1 cellular context compared by ENCODE assay signal in the genomic region with DNA sequence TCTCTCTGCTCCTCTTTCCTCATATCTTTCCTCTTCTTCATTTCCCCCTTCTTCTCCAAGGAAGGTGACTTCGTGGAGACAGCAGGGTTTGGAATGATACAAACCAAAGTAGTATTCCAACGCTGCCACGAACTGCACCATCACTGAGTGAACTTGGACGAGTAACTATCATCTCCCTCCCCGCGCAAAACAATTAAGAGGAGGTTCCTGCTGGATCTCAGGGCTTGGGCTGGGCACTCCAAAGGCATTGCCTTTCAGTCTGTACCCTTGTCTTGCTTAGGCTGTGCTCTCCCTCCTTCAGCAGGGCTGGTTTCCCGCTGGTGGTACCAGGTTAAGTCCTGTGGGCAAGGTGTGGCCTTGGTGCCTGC.
TF ChIP-seq lines count a peak whose summit lies in the region.

No MANE protein-coding gene starts in this region.

TF ChIP-seq in K562, 482 proteins besides CTCF, POLR2A, EP300 and RAD21:
- TF ChIP-seq BHLHE40 (IDR thresholded peaks at IDR 0.05; ENCODE audit: low read length) (no peak), ZNF785 (CRISPR knock-in tag; IDR thresholded peaks at IDR 0.05) (no peak), C11orf30 (IDR thresholded peaks at IDR 0.05; ENCODE audit: low read depth) (no peak), MIER1 (IDR thresholded peaks at IDR 0.05; ENCODE audit: low read depth) (0 out of 2 replicates have a peak, but pooled peaks have one; percentile 50), TOE1 (IDR thresholded peaks at IDR 0.05; ENCODE audit: borderline replicate concordance) (0 out of 2 replicates have a peak, but pooled peaks have one; percentile 2), TOE1 (CRISPR knock-in tag; IDR thresholded peaks at IDR 0.05; ENCODE audit: borderline replicate concordance, low read depth) (no peak)
- TF ChIP-seq, protein P1, sequence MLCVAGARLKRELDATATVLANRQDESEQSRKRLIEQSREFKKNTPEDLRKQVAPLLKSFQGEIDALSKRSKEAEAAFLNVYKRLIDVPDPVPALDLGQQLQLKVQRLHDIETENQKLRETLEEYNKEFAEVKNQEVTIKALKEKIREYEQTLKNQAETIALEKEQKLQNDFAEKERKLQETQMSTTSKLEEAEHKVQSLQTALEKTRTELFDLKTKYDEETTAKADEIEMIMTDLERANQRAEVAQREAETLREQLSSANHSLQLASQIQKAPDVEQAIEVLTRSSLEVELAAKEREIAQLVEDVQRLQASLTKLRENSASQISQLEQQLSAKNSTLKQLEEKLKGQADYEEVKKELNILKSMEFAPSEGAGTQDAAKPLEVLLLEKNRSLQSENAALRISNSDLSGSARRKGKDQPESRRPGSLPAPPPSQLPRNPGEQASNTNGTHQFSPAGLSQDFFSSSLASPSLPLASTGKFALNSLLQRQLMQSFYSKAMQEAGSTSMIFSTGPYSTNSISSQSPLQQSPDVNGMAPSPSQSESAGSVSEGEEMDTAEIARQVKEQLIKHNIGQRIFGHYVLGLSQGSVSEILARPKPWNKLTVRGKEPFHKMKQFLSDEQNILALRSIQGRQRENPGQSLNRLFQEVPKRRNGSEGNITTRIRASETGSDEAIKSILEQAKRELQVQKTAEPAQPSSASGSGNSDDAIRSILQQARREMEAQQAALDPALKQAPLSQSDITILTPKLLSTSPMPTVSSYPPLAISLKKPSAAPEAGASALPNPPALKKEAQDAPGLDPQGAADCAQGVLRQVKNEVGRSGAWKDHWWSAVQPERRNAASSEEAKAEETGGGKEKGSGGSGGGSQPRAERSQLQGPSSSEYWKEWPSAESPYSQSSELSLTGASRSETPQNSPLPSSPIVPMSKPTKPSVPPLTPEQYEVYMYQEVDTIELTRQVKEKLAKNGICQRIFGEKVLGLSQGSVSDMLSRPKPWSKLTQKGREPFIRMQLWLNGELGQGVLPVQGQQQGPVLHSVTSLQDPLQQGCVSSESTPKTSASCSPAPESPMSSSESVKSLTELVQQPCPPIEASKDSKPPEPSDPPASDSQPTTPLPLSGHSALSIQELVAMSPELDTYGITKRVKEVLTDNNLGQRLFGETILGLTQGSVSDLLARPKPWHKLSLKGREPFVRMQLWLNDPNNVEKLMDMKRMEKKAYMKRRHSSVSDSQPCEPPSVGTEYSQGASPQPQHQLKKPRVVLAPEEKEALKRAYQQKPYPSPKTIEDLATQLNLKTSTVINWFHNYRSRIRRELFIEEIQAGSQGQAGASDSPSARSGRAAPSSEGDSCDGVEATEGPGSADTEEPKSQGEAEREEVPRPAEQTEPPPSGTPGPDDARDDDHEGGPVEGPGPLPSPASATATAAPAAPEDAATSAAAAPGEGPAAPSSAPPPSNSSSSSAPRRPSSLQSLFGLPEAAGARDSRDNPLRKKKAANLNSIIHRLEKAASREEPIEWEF (CRISPR knock-in tag; IDR thresholded peaks at IDR 0.05): no peak
- TF ChIP-seq, protein P2, sequence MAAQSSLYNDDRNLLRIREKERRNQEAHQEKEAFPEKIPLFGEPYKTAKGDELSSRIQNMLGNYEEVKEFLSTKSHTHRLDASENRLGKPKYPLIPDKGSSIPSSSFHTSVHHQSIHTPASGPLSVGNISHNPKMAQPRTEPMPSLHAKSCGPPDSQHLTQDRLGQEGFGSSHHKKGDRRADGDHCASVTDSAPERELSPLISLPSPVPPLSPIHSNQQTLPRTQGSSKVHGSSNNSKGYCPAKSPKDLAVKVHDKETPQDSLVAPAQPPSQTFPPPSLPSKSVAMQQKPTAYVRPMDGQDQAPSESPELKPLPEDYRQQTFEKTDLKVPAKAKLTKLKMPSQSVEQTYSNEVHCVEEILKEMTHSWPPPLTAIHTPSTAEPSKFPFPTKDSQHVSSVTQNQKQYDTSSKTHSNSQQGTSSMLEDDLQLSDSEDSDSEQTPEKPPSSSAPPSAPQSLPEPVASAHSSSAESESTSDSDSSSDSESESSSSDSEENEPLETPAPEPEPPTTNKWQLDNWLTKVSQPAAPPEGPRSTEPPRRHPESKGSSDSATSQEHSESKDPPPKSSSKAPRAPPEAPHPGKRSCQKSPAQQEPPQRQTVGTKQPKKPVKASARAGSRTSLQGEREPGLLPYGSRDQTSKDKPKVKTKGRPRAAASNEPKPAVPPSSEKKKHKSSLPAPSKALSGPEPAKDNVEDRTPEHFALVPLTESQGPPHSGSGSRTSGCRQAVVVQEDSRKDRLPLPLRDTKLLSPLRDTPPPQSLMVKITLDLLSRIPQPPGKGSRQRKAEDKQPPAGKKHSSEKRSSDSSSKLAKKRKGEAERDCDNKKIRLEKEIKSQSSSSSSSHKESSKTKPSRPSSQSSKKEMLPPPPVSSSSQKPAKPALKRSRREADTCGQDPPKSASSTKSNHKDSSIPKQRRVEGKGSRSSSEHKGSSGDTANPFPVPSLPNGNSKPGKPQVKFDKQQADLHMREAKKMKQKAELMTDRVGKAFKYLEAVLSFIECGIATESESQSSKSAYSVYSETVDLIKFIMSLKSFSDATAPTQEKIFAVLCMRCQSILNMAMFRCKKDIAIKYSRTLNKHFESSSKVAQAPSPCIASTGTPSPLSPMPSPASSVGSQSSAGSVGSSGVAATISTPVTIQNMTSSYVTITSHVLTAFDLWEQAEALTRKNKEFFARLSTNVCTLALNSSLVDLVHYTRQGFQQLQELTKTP (IDR thresholded peaks at IDR 0.05; ENCODE audit: low read depth in 1 of 2, partially characterized antibody in 2 of 2): no peak
